8 cellular contexts compared by ENCODE assay signal in genomic region chr5:108381034-108381954, GRCh38. TPM values are rescaled to one million over a fixed set of nuclear protein-coding genes. Genes with fewer than 3 reads are reported as not detected.
DNase-seq lines count a peak whose midpoint lies in the region; ATAC-seq and TF ChIP-seq lines count a peak whose summit lies in the region.

No MANE protein-coding gene starts in this region.

- no TSS peak for BruUV-seq in A673 (replicated peaks; lab: Mats Ljungman, UMichigan)

- H3K4me1 Mint-ChIP-seq in activated CD8-positive, alpha-beta memory T cell treated with anti-CD3 and anti-CD28 coated beads, Interleukin-2, amount 10 ng/mL, durations not matched to agents 7 days and 5 days: peaks cover 28% of the 10 kb centered on the region
- peaks cover 18% of the 10 kb centered on the region for H3K4me1 Mint-ChIP-seq in endodermal cell

- no peaks in the 10 kb centered on the region for H3K27me3 Mint-ChIP-seq in activated CD8-positive, alpha-beta memory T cell treated with anti-CD3 and anti-CD28 coated beads, Interleukin-2, amount 10 ng/mL, durations not matched to agents 7 days and 5 days
- H3K27me3 Mint-ChIP-seq in endodermal cell (ENCODE audit: insufficient read depth): no peaks in the 10 kb centered on the region

- intact Hi-C loops in A673 (cut with micrococcal nuclease; ENCODE audit: unreplicated experiment): no loop called here

- TF ChIP-seq CTCF in A673 (conservative IDR thresholded peaks at IDR 0.05; ENCODE audit: low read depth, low read length): no peak
- TF ChIP-seq CTCF in endodermal cell (conservative IDR thresholded peaks at IDR 0.05): peak; percentile 9

- CTCF ChIA-PET in A673 (lab: Charles Lee): no interaction called here
- CTCF ChIA-PET in activated CD8-positive, alpha-beta memory T cell treated with anti-CD3 and anti-CD28 coated beads, Interleukin-2, amount 10 ng/mL, durations not matched to agents 7 days and 5 days (lab: Charles Lee): interaction anchor here (1.2 kb wide), 1 partner anchor 121 kb away, joined by 3 read pairs; no protein-coding TSS in a partner anchor

- no peaks in the 10 kb centered on the region for H3K36me3 ChIP-seq in A673 (ENCODE audit: insufficient read depth, low read length, poor library complexity, severe bottlenecking)
- no peaks in the 10 kb centered on the region for H3K36me3 ChIP-seq in endodermal cell (ENCODE audit: control insufficient read depth, insufficient read depth, low read length)

- H3K36me3 Mint-ChIP-seq in activated CD8-positive, alpha-beta memory T cell treated with anti-CD3 and anti-CD28 coated beads, Interleukin-2, amount 10 ng/mL, durations not matched to agents 7 days and 5 days: peaks cover 14% of the 10 kb centered on the region
- peaks cover 2% of the 10 kb centered on the region for H3K36me3 Mint-ChIP-seq in endodermal cell (ENCODE audit: low read depth)

- H3K27me3 ChIP-seq in A673 (replicated peaks; ENCODE audit: insufficient read depth, low read depth, low read length, poor library complexity): no peaks in the 10 kb centered on the region
- no peaks in the 10 kb centered on the region for H3K27me3 ChIP-seq in endodermal cell (ENCODE audit: control insufficient read depth, insufficient read depth, low read length, poor library complexity, severe bottlenecking)

- peak overlapping the region; percentile 77 for H3K4me3 Mint-ChIP-seq in activated CD8-positive, alpha-beta memory T cell treated with anti-CD3 and anti-CD28 coated beads, Interleukin-2, amount 10 ng/mL, durations not matched to agents 7 days and 5 days
- peak overlapping the region; percentile 77 for H3K4me3 Mint-ChIP-seq in endodermal cell

- WGBS in endodermal cell (ENCODE audit: insufficient coverage in 1 of 2, insufficient read length in 1 of 2), 2 experiments: 0 to 2% methylated on average over 10 to 112 of the region's 112 CpGs

- POLR2A ChIA-PET in A673 (lab: Charles Lee; ENCODE audit: low non-redundant PET): no interaction called here

- ATAC-seq in GM18502 (IDR thresholded peaks at IDR 0.05; ENCODE audit: poor library complexity, unreplicated experiment): peak; percentile 55
- ATAC-seq in HG02943 (IDR thresholded peaks at IDR 0.05; ENCODE audit: low read depth, unreplicated experiment): peak; percentile 46
- ATAC-seq in activated CD8-positive, alpha-beta memory T cell treated with anti-CD3 and anti-CD28 coated beads, Interleukin-2, amount 10 ng/mL, durations not matched to agents 7 days and 5 days: peak; percentile 71

- H3K9ac ChIP-seq in endodermal cell (ENCODE audit: extremely low read depth, low read length, poor library complexity, severe bottlenecking): peak overlapping the region; percentile 75

- H3K4me1 ChIP-seq in A673 (ENCODE audit: insufficient read depth, low read length, poor library complexity, severe bottlenecking) (peaks cover 8% of the 10 kb centered on the region), endodermal cell (ENCODE audit: control insufficient read depth, insufficient read depth, low read length) (no peaks in the 10 kb centered on the region)

- H3K9me3 Mint-ChIP-seq in activated CD8-positive, alpha-beta memory T cell treated with anti-CD3 and anti-CD28 coated beads, Interleukin-2, amount 10 ng/mL, durations not matched to agents 7 days and 5 days (ENCODE audit: low read depth): peaks cover 9% of the 10 kb centered on the region
- H3K9me3 Mint-ChIP-seq in endodermal cell: peaks cover 7% of the 10 kb centered on the region

- peak overlapping the region; percentile 91 for H3K27ac Mint-ChIP-seq in activated CD8-positive, alpha-beta memory T cell treated with anti-CD3 and anti-CD28 coated beads, Interleukin-2, amount 10 ng/mL, durations not matched to agents 7 days and 5 days
- peak overlapping the region; percentile 70 for H3K27ac Mint-ChIP-seq in endodermal cell

- DNase-seq in A673 (ENCODE audit: low spot score) (peak; percentile 75), NCI-H460 (ENCODE audit: extremely low read depth, low read depth) (peak; percentile 31), endodermal cell (peak; percentile 85), midbrain (lab: John Stamatoyannopoulos, UW) (peak; percentile 74)
- DNase-seq in activated CD8-positive, alpha-beta memory T cell treated with anti-CD3 and anti-CD28 coated beads, Interleukin-2, amount 10 ng/mL, durations not matched to agents 7 days and 5 days: peak; percentile 81
- peak; percentile 63 to 67 for DNase-seq in stimulated activated CD8-positive, alpha-beta memory T cell treated with anti-CD3 and anti-CD28 coated beads, Interleukin-2, amount 100 ng/mL, for 1 hour (ENCODE audit: low read depth in 2 of 2)

- H3K9me3 ChIP-seq in A673 (ENCODE audit: low read depth, low read length, poor library complexity, severe bottlenecking) (peaks cover 1% of the 10 kb centered on the region), endodermal cell (ENCODE audit: control insufficient read depth, low read length) (peaks cover 11% of the 10 kb centered on the region)

- H3K27ac ChIP-seq in A673 (ENCODE audit: low read depth, low read length, poor library complexity, severe bottlenecking) (peak overlapping the region; percentile 94), endodermal cell (ENCODE audit: low read depth, low read length) (peak overlapping the region; percentile 92)

- H3K4me3 ChIP-seq in A673 (ENCODE audit: low read depth, low read length, poor library complexity, severe bottlenecking): peak overlapping the region; percentile 90
- H3K4me3 ChIP-seq in endodermal cell (ENCODE audit: low read length): peak overlapping the region; percentile 84

RNA-seq across cellular contexts. Expression of gene FBXL17, which starts 0.6 kb away (rescaled TPM):
- 5.7 and 8.1 TPM in 2 replicates for total RNA-seq in A673 (2021)
- total RNA-seq in NCI-H460 (2014; rRNA removed; shearing (Covaris generic)): 11.5 and 11.6 TPM in 2 replicates
- 3.3 and 6.3 TPM in 2 replicates for polyA plus RNA-seq in NCI-H460 (2014; cell fraction: nucleus; rRNA removed)
- 10 to 100 TPM in 1 of 2 experiments, 1 to 10 TPM in 1; 6.6 to 10.9 TPM for total RNA-seq in activated CD8-positive, alpha-beta memory T cell treated with anti-CD3 and anti-CD28 coated beads, Interleukin-2, amount 10 ng/mL, durations not matched to agents 7 days and 5 days
- total RNA-seq in endodermal cell: 1 to 10 TPM; 7.4 to 8.6 TPM
- polyA plus RNA-seq in endodermal cell (2013, experiment 1 of 2): 10.4 TPM
- polyA plus RNA-seq in endodermal cell (2013, experiment 2 of 2): 7.5 TPM

Comparison
In these comparisons a context has a peak if more than half of its experiments do, and no peak if none do; other contexts are left out.
1. Peak in every context shown above with its lines: DNase-seq, ATAC-seq, H3K4me3 ChIP-seq and H3K27ac ChIP-seq.
2. DNase-seq: peak in every context shown above with its lines; median percentile 85 in endodermal cell; 81 in activated CD8-positive, alpha-beta memory T cell treated with anti-CD3 and anti-CD28 coated beads, Interleukin-2, amount 10 ng/mL, durations not matched to agents 7 days and 5 days; 75 in A673; 74 in midbrain; 65 in stimulated activated CD8-positive, alpha-beta memory T cell treated with anti-CD3 and anti-CD28 coated beads, Interleukin-2, amount 100 ng/mL, for 1 hour; 31 in NCI-H460.